13 cellular contexts compared by ENCODE assay signal in the genomic region with DNA sequence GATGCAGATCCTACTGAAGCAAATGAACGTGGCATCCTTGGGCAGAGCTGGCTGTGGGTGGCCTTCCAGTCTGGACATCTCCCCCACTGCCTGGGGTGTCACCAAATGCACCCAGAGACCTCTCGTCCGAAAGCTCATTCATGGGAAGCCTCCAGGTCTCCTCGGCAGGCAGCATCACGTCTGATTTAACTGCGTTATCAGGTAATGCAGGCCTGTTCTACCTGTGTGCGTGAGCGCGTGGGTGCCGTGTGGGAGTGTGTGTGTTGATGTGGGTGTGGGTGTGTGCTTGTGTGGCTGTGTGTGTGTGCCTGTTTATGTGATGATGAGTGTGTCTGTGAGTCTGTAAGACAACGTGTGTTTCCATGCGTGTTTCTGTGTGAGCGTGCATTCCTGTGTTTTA. TPM values are rescaled to one million over a fixed set of nuclear protein-coding genes. Genes with fewer than 3 reads are reported as not detected.
"Had no signal": no experiment of that assay in that cellular context is flagged by ENCODE, and none has a peak within 500 bp of the region (broad histone marks: within the 10 kb centered on the region; RNA-seq: fewer than 3 reads in every experiment).

No MANE protein-coding gene starts in this region.

RNA-seq across cellular contexts. Expression of a gene that starts 35.1 kb away (rescaled TPM):
- total RNA-seq: activated B cell treated with CpG ODN at 0.5 μM for 24 hours; activated CD4-positive, alpha-beta memory T cell treated with anti-CD3 and anti-CD28 coated beads for 36 hours; activated CD4-positive, alpha-beta memory T cell treated with anti-CD3 and anti-CD28 coated beads, Interleukin-2, amount 10 ng/mL, durations not matched to agents 7 days and 5 days; activated CD4-positive, alpha-beta T cell treated with anti-CD3 and anti-CD28 coated beads for 36 hours; activated CD4-positive, alpha-beta T cell treated with anti-CD3 and anti-CD28 coated beads, Interleukin-2, amount 10 ng/mL, durations not matched to agents 24 days and 14 days; activated CD4-positive, alpha-beta T cell treated with anti-CD3 and anti-CD28 coated beads, Interleukin-2, amount 10 ng/mL, durations not matched to agents 7 days and 5 days; activated CD8-positive, alpha-beta memory T cell treated with anti-CD3 and anti-CD28 coated beads for 36 hours; activated CD8-positive, alpha-beta memory T cell treated with anti-CD3 and anti-CD28 coated beads, Interleukin-2, amount 10 ng/mL, durations not matched to agents 7 days and 5 days; activated CD8-positive, alpha-beta T cell treated with anti-CD3 and anti-CD28 coated beads for 36 hours; activated CD8-positive, alpha-beta T cell treated with anti-CD3 and anti-CD28 coated beads, Interleukin-2, amount 10 ng/mL, durations not matched to agents 7 days and 5 days; T-helper 1 cell treated with Interleukin-12 subunit alpha and Interleukin-12 subunit beta and Interleukin-4 antibody, amounts not matched to agents 30 ng/mL and 1 ng/mL, for 36 hours; T-helper 2 cell treated with Interferon-gamma antibody and Interleukin-4, amounts not matched to agents 100 ng/mL and 5 ng/mL, for 36 hours; WTC11 had no signal
